ENCODE assay signal across 24 cellular contexts in genomic region chr3:141287326-141287725, GRCh38. TPM values are rescaled to one million over a fixed set of nuclear protein-coding genes. Genes with fewer than 3 reads are reported as not detected.
DNase-seq lines count a peak whose midpoint lies in the region; ATAC-seq, FAIRE-seq and TF ChIP-seq lines count a peak whose summit lies in the region.
"Had no signal": no experiment of that assay in that cellular context is flagged by ENCODE, and none has a peak within 500 bp of the region (broad histone marks: within the 10 kb centered on the region; RNA-seq: fewer than 3 reads in every experiment).

No MANE protein-coding gene starts in this region.

- no peaks in the 10 kb centered on the region for H3K9me3 Mint-ChIP-seq in osteocyte (ENCODE audit: unreplicated experiment)
- H3K9me3 Mint-ChIP-seq: GM23338, H9, IgD-negative memory B cell had no signal

- BruUV-seq in K562 (replicated peaks; lab: Mats Ljungman, UMichigan) = no TSS peak

- no peaks in the 10 kb centered on the region for H3K9me1 ChIP-seq in K562 (ENCODE audit: control insufficient read depth, insufficient read depth, low read length)

- intact Hi-C loops in K562 (cut with micrococcal nuclease) = no loop called here

- no peak overlapping the region for H3K9ac ChIP-seq in K562 (ENCODE audit: insufficient read depth in 1 of 2, low read depth in 2 of 2, low read length in 2 of 2)

- peaks cover 67% of the 10 kb centered on the region for H3K4me1 Mint-ChIP-seq in osteocyte (ENCODE audit: unreplicated experiment)
- H3K4me1 Mint-ChIP-seq: GM23338 had no signal

- no peaks in the 10 kb centered on the region for H4K20me1 ChIP-seq in K562 (replicated peaks; ENCODE audit: control insufficient read depth, insufficient read depth, low read length)

- peak overlapping the region; percentile 12; the same call in 1 of the 2 replicates for H2AFZ ChIP-seq in K562 (ENCODE audit: low read depth, low read length)
- H2AFZ ChIP-seq: GM23338 had no signal

- peaks cover 5% of the 10 kb centered on the region for H3K36me3 Mint-ChIP-seq in osteocyte (ENCODE audit: unreplicated experiment)

- H3K4me3 ChIP-seq in GM12865 (ENCODE audit: low read depth, low read length) = peak overlapping the region; percentile 12
- H3K4me3 ChIP-seq in K562 = no peak overlapping the region
- H3K4me3 ChIP-seq: GM23338, SJCRH30 had no signal

- POLR2A ChIA-PET in K562 (lab: Yijun Ruan, JAX) = interaction anchor here (0.8 kb wide), 1 partner anchor 20 kb away, joined by 4 read pairs; no protein-coding TSS in a partner anchor

- peak; percentile 34 for ATAC-seq in GM21619 (IDR thresholded peaks at IDR 0.05; ENCODE audit: unreplicated experiment)
- no peak for ATAC-seq in K562
- no peak for ATAC-seq in GM21447 (IDR thresholded peaks at IDR 0.05; ENCODE audit: unreplicated experiment)
- ATAC-seq in GM18909 (IDR thresholded peaks at IDR 0.05; ENCODE audit: poor library complexity, unreplicated experiment) = no peak
- ATAC-seq in HG02588 (IDR thresholded peaks at IDR 0.05; ENCODE audit: unreplicated experiment) = no peak
- ATAC-seq: GM23338, PC-3, SK-N-SH treated with all-trans-retinoic acid at 6 μM for 48 hours had no signal

- peaks cover 10 to 12% of the 10 kb centered on the region in 2 experiments; a peak in 4 of 5 replicates for H3K4me1 ChIP-seq in K562 (replicated peaks in 1 of 2; ENCODE audit: control insufficient read depth in 2 of 2, insufficient read depth in 2 of 2, low read length in 2 of 2)
- H3K4me1 ChIP-seq: BE2C, SJCRH30 had no signal

- DNase-seq in GM12865 (ENCODE audit: low read depth) (no peak), K562 (ENCODE audit: extremely low read depth in 1 of 4, low spot score in 3 of 4) (no peak), osteocyte (ENCODE audit: extremely low spot score, unreplicated experiment) (peak; percentile 56), putamen (ENCODE audit: low spot score) (no peak)
- DNase-seq: BE2C, Calu3, DMS79 treated with DMSO at 0.1 percent for 48 hours, H9, NCI-H1092 treated with DMSO at 0.1 percent for 48 hours, NCI-H1436 treated with DMSO at 0.1 percent for 48 hours, NCI-H187 treated with DMSO at 0.1 percent for 48 hours, NCI-H524 treated with DMSO at 0.1 percent for 48 hours, NCI-H774, PC-3, SJCRH30 had no signal

- no peak for TF ChIP-seq CTCF in GM12865 (IDR thresholded peaks at IDR 0.05; ENCODE audit: insufficient read depth, low read depth, low read length, missing control alignments)
- TF ChIP-seq CTCF in K562 (IDR thresholded peaks at IDR 0.05 in 2 of 3, conservative IDR thresholded peaks at IDR 0.05 in 1 of 3; ENCODE audit: insufficient read depth in 2 of 3, low read depth in 1 of 3, low read length in 3 of 3) = no peak
- TF ChIP-seq CTCF in osteocyte (IDR thresholded peaks at IDR 0.05) = no peak

- no peak overlapping the region for H3K4me3 Mint-ChIP-seq in osteocyte (ENCODE audit: unreplicated experiment)
- H3K4me3 Mint-ChIP-seq: GM23338, H9 had no signal

- TF ChIP-seq POLR2A in K562 (conservative IDR thresholded peaks at IDR 0.05) = no peak

- H3K36me3 ChIP-seq in K562 (ENCODE audit: control insufficient read depth, insufficient read depth, low read length) = no peaks in the 10 kb centered on the region
- H3K36me3 ChIP-seq: SJCRH30 had no signal

- H3K27ac ChIP-seq in K562 (ENCODE audit: extremely low read depth, low read depth, low read length) = no peak overlapping the region
- H3K27ac ChIP-seq: HL-60, SJCRH30 had no signal

- no peaks in the 10 kb centered on the region for H3K79me2 ChIP-seq in K562 (ENCODE audit: control insufficient read depth, insufficient read depth, low read length)

- TF ChIP-seq RAD21 in K562 (CRISPR knock-in tag; conservative IDR thresholded peaks at IDR 0.05 in 1 of 2, IDR thresholded peaks at IDR 0.05 in 1 of 2) = no peak

- no peak for FAIRE-seq in K562 (lab: Jason Lieb, UNC)
- FAIRE-seq: GM19239 had no signal

- no peaks in the 10 kb centered on the region for H3K27me3 ChIP-seq in K562 (ENCODE audit: control insufficient read depth in 2 of 2, insufficient read depth in 2 of 2, low read length in 2 of 2)
- H3K27me3 ChIP-seq: BE2C, SJCRH30 had no signal

- H3K27ac Mint-ChIP-seq in osteocyte (ENCODE audit: unreplicated experiment) = peak overlapping the region; percentile 69
- H3K27ac Mint-ChIP-seq: GM23338, H9, IgD-negative memory B cell had no signal

- CTCF ChIA-PET in K562 (lab: Yijun Ruan, JAX; ENCODE audit: low intra/inter-chr PET ratio) = no interaction called here

- H3K9me3 ChIP-seq in K562 (replicated peaks; ENCODE audit: control insufficient read depth, insufficient read depth, low read depth, low read length) = no peaks in the 10 kb centered on the region
- H3K9me3 ChIP-seq: BE2C, SJCRH30 had no signal

- in situ Hi-C loops in K562 (cut with MboI) = no loop called here

- TF ChIP-seq EP300 in K562 (IDR thresholded peaks at IDR 0.05; ENCODE audit: low read length) = no peak

- 25% methylated on average over 7 of the region's 9 CpGs for WGBS in K562 (ENCODE audit: insufficient coverage, low coverage, missing lambda C conversion rate)

- H3K27me3 Mint-ChIP-seq in osteocyte (ENCODE audit: unreplicated experiment) = no peaks in the 10 kb centered on the region

- no peak overlapping the region for H3K4me2 ChIP-seq in K562 (ENCODE audit: insufficient read depth, low read length)
- H3K4me2 ChIP-seq: GM23338 had no signal

TF ChIP-seq in K562, 482 proteins besides CTCF, POLR2A, EP300 and RAD21:
- TF ChIP-seq HES1 (IDR thresholded peaks at IDR 0.05; ENCODE audit: low read depth) (no peak), GABPB2 (CRISPR knock-in tag; conservative IDR thresholded peaks at IDR 0.05) (no peak)

RNA-seq across cellular contexts. Expression of gene PXYLP1, which starts 55.7 kb away (rescaled TPM):
- 2.6 and 4.2 TPM in 2 replicates for total RNA-seq in K562 (2011; cell fraction: chromatin; rRNA removed; ENCODE audit: low replicate concordance)
- 1.2 and 2.4 TPM in 2 replicates for total RNA-seq in K562 (2011; cell fraction: nucleolus; rRNA removed)
- total RNA-seq in K562 (2011; cell fraction: nucleoplasm; rRNA removed) = 3.6 and 3.7 TPM in 2 replicates
- total RNA-seq in K562 (2014; rRNA removed) = 0.98 and 1.1 TPM in 2 replicates
- total RNA-seq in K562 (2014; rRNA removed; fragmentation: Illumina TruSeq; extraction: Trizol) = 1.5 and 1.6 TPM in 2 replicates
- total RNA-seq in K562 (2015; rRNA removed; fragmentation: Illumina TruSeq; extraction: Trizol) = 0.98 and 1.0 TPM in 2 replicates
- total RNA-seq in K562 (2021) = 1.3 and 1.7 TPM in 2 replicates
- polyA plus RNA-seq in K562 (2011; rRNA removed) = 1.6 and 2.7 TPM in 2 replicates
- polyA plus RNA-seq in K562 (2011; cell fraction: cytosol; rRNA removed) = 1.1 and 2.9 TPM in 2 replicates
- polyA plus RNA-seq in K562 (2011; cell fraction: nucleus; rRNA removed) = 2.8 and 5.7 TPM in 2 replicates
- polyA plus RNA-seq in K562 (2012) = 1.7 and 2.0 TPM in 2 replicates
- 1.3 and 1.9 TPM in 2 replicates for polyA plus RNA-seq in K562 (2014; fragmentation: Illumina TruSeq; extraction: Trizol)
- 1 to 10 TPM in 1 of 2 experiments, under 1 TPM in 1; 0.80 to 1.1 TPM for polyA plus RNA-seq in K562 (2014; fragmentation: Nextera tagmentation; extraction: Ambion mirVana)
- polyA plus RNA-seq in K562 (2014; rRNA removed) = 1.5 and 2.9 TPM in 2 replicates
- polyA minus RNA-seq in K562 (2011; rRNA and poly(A)+ RNA removed) = 1.3 and 5.2 TPM in 2 replicates
- polyA minus RNA-seq in K562 (2011; cell fraction: cytosol; rRNA and poly(A)+ RNA removed) = 1.2 and 1.3 TPM in 2 replicates
- polyA minus RNA-seq in K562 (2011; cell fraction: nucleus; rRNA and poly(A)+ RNA removed) = 2.0 and 2.3 TPM in 2 replicates
- 21.2 and 21.9 TPM in 2 replicates for total RNA-seq in osteocyte
